30 cellular contexts compared by ENCODE assay signal in genomic region chr4:8846046-8846720, GRCh38. TPM values are rescaled to one million over a fixed set of nuclear protein-coding genes. Genes with fewer than 3 reads are reported as not detected.
DNase-seq lines count a peak whose midpoint lies in the region; ATAC-seq and TF ChIP-seq lines count a peak whose summit lies in the region.
"Had no signal": no experiment of that assay in that cellular context is flagged by ENCODE, and none has a peak within 500 bp of the region (broad histone marks: within the 10 kb centered on the region; RNA-seq: fewer than 3 reads in every experiment).

No MANE protein-coding gene starts in this region.

- H3K9me3 ChIP-seq in right atrium auricular region (peaks cover 0 to 7% of the 10 kb centered on the region in 2 donors), endodermal cell (ENCODE audit: control insufficient read depth, low read length) (peaks cover 8% of the 10 kb centered on the region), testis (no peaks in the 10 kb centered on the region), MG63 (no peaks in the 10 kb centered on the region)
- H3K9me3 ChIP-seq: ascending aorta, Caco-2, gastrocnemius medialis, HAP-1 had no signal

- H3K4me3 ChIP-seq in right atrium auricular region (no peak overlapping the region), endodermal cell (ENCODE audit: low read length) (no peak overlapping the region), testis (no peak overlapping the region), MG63 (no peak overlapping the region)
- H3K4me3 ChIP-seq: ascending aorta; BLaER1 treated with 17β-estradiol and CSF1 and Interleukin-3, amounts not matched to agents 10 nM and 100 nM; cardiac muscle cell; esophagus squamous epithelium; gastrocnemius medialis; HAP-1 had no signal

- H3K27me3 Mint-ChIP-seq in endodermal cell (ENCODE audit: insufficient read depth) (peaks cover 26% of the 10 kb centered on the region), mesothelial cell of epicardium (ENCODE audit: low read depth) (peaks cover 51% of the 10 kb centered on the region)

- TF ChIP-seq CTCF in right atrium auricular region (IDR thresholded peaks at IDR 0.05) (no peak), endodermal cell (conservative IDR thresholded peaks at IDR 0.05) (no peak), testis (IDR thresholded peaks at IDR 0.05) (no peak), mesothelial cell of epicardium (IDR thresholded peaks at IDR 0.05; ENCODE audit: unreplicated experiment) (no peak)

- H3K4me3 Mint-ChIP-seq in endodermal cell = no peak overlapping the region
- no peak overlapping the region for H3K4me3 Mint-ChIP-seq in mesothelial cell of epicardium
- H3K4me3 Mint-ChIP-seq: activated naive CD8-positive, alpha-beta T cell treated with anti-CD3 and anti-CD28 coated beads, Interleukin-2, amount 10 ng/mL, durations not matched to agents 7 days and 5 days; activated T-helper 1 cell treated with anti-CD3 and anti-CD28 coated beads, Interleukin-12 subunit alpha, Interleukin-12 subunit beta, Interleukin-2, Interleukin-4 antibody, amounts not matched to agents 30 ng/mL and 10 ng/mL and 1 ng/mL, durations not matched to agents 14 hours and 24 hours and 36 hours; immature natural killer cell; naive thymus-derived CD4-positive, alpha-beta T cell had no signal

- 78 to 82% methylated on average over 8 to 9 of the region's 9 CpGs for WGBS in endodermal cell (ENCODE audit: insufficient coverage in 1 of 2, insufficient read length in 1 of 2), 2 experiments
- WGBS in testis, 2 donors = 81 to 82% methylated on average over 8 to 9 of the region's 9 CpGs

- no peak overlapping the region for H3K27ac ChIP-seq in right atrium auricular region
- H3K27ac ChIP-seq in endodermal cell (ENCODE audit: low read depth, low read length) = no peak overlapping the region
- H3K27ac ChIP-seq in testis = no peak overlapping the region
- H3K27ac ChIP-seq: ascending aorta, cardiac muscle cell, esophagus squamous epithelium, gastrocnemius medialis had no signal

- H3K9ac ChIP-seq in endodermal cell (ENCODE audit: extremely low read depth, low read length, poor library complexity, severe bottlenecking) = no peak overlapping the region
- H3K9ac ChIP-seq: BLaER1 treated with 17β-estradiol and CSF1 and Interleukin-3, amounts not matched to agents 10 nM and 100 nM had no signal

- TF ChIP-seq POLR2A in testis (IDR thresholded peaks at IDR 0.05) = no peak

- ATAC-seq in Right ventricle myocardium inferior = no peak
- ATAC-seq: gastrocnemius medialis; left lobe of liver; naive thymus-derived CD4-positive, alpha-beta T cell; Panc1 had no signal

- peak; percentile 55 for DNase-seq in Right ventricle myocardium inferior (ENCODE audit: missing footprints)
- DNase-seq in right atrium auricular region (ENCODE audit: low spot score) = no peak
- peak; percentile 27 for DNase-seq in NCI-H69 (lab: John Stamatoyannopoulos, UW)
- peak; percentile 35 for DNase-seq in endodermal cell
- peak; percentile 1 for DNase-seq in testis
- DNase-seq in mesothelial cell of epicardium (ENCODE audit: low spot score in 2 of 2, unreplicated experiment in 2 of 2) = no peak
- DNase-seq in MG63 = no peak
- no peak for DNase-seq in HUDEP-2 (lab: John Stamatoyannopoulos, UW; ENCODE audit: unreplicated experiment in 76 of 76)
- DNase-seq: activated CD4-positive, alpha-beta T cell treated with anti-CD3 and anti-CD28 coated beads for 4 hours; activated naive CD8-positive, alpha-beta T cell treated with anti-CD3 and anti-CD28 coated beads, Interleukin-2, amount 10 ng/mL, durations not matched to agents 7 days and 5 days; DMS79; esophagus squamous epithelium; gastrocnemius medialis; hippocampal formation; immature natural killer cell; midbrain; naive thymus-derived CD4-positive, alpha-beta T cell; NCI-H1105; NCI-H187 treated with DMSO at 0.1 percent for 48 hours; NCI-H524 treated with DMSO at 0.1 percent for 48 hours; nucleus accumbens had no signal

- no peak overlapping the region for H3K27ac Mint-ChIP-seq in endodermal cell
- no peak overlapping the region for H3K27ac Mint-ChIP-seq in mesothelial cell of epicardium
- H3K27ac Mint-ChIP-seq: activated naive CD8-positive, alpha-beta T cell treated with anti-CD3 and anti-CD28 coated beads, Interleukin-2, amount 10 ng/mL, durations not matched to agents 7 days and 5 days; activated T-helper 1 cell treated with anti-CD3 and anti-CD28 coated beads, Interleukin-12 subunit alpha, Interleukin-12 subunit beta, Interleukin-2, Interleukin-4 antibody, amounts not matched to agents 30 ng/mL and 10 ng/mL and 1 ng/mL, durations not matched to agents 14 hours and 24 hours and 36 hours; immature natural killer cell; naive thymus-derived CD4-positive, alpha-beta T cell had no signal

- H3K36me3 ChIP-seq in right atrium auricular region = no peaks in the 10 kb centered on the region
- H3K36me3 ChIP-seq in endodermal cell (ENCODE audit: control insufficient read depth, insufficient read depth, low read length) = no peaks in the 10 kb centered on the region
- H3K36me3 ChIP-seq in testis (ENCODE audit: low read depth, missing control alignments) = no peaks in the 10 kb centered on the region
- no peaks in the 10 kb centered on the region for H3K36me3 ChIP-seq in MG63
- H3K36me3 ChIP-seq: ascending aorta; BLaER1 treated with 17β-estradiol and CSF1 and Interleukin-3, amounts not matched to agents 10 nM and 100 nM; cardiac muscle cell; esophagus squamous epithelium; gastrocnemius medialis; HAP-1 had no signal

- H3K36me3 Mint-ChIP-seq in endodermal cell (ENCODE audit: low read depth) (no peaks in the 10 kb centered on the region), mesothelial cell of epicardium (peaks cover 4% of the 10 kb centered on the region)
- H3K36me3 Mint-ChIP-seq: activated naive CD8-positive, alpha-beta T cell treated with anti-CD3 and anti-CD28 coated beads, Interleukin-2, amount 10 ng/mL, durations not matched to agents 7 days and 5 days; immature natural killer cell; naive thymus-derived CD4-positive, alpha-beta T cell had no signal

- no peaks in the 10 kb centered on the region for H3K27me3 ChIP-seq in right atrium auricular region
- peaks cover 34% of the 10 kb centered on the region for H3K27me3 ChIP-seq in endodermal cell (ENCODE audit: control insufficient read depth, insufficient read depth, low read length, poor library complexity, severe bottlenecking)
- no peaks in the 10 kb centered on the region for H3K27me3 ChIP-seq in testis
- H3K27me3 ChIP-seq in MG63 = no peaks in the 10 kb centered on the region
- H3K27me3 ChIP-seq: ascending aorta had no signal

- H3K4me1 ChIP-seq in right atrium auricular region (no peaks in the 10 kb centered on the region), endodermal cell (ENCODE audit: control insufficient read depth, insufficient read depth, low read length) (no peaks in the 10 kb centered on the region), testis (no peaks in the 10 kb centered on the region)
- H3K4me1 ChIP-seq: ascending aorta, Caco-2, esophagus squamous epithelium, gastrocnemius medialis, HAP-1 had no signal

- H3K9me3 Mint-ChIP-seq in endodermal cell (no peaks in the 10 kb centered on the region), mesothelial cell of epicardium (peaks cover 4% of the 10 kb centered on the region)
- H3K9me3 Mint-ChIP-seq: activated T-helper 1 cell treated with anti-CD3 and anti-CD28 coated beads, Interleukin-12 subunit alpha, Interleukin-12 subunit beta, Interleukin-2, Interleukin-4 antibody, amounts not matched to agents 30 ng/mL and 10 ng/mL and 1 ng/mL, durations not matched to agents 14 hours and 24 hours and 36 hours had no signal

- intact Hi-C loops in Right ventricle myocardium inferior (cut with DNase I) = no loop called here
- intact Hi-C loops in testis (cut with DNase I; ENCODE audit: low total_unique reads) = no loop called here

- H3K4me1 Mint-ChIP-seq in endodermal cell = no peaks in the 10 kb centered on the region
- H3K4me1 Mint-ChIP-seq in mesothelial cell of epicardium = no peaks in the 10 kb centered on the region
- H3K4me1 Mint-ChIP-seq: activated naive CD8-positive, alpha-beta T cell treated with anti-CD3 and anti-CD28 coated beads, Interleukin-2, amount 10 ng/mL, durations not matched to agents 7 days and 5 days; immature natural killer cell; naive thymus-derived CD4-positive, alpha-beta T cell had no signal

RNA-seq across cellular contexts. Expression of gene HMX1, which starts 25.5 kb away (rescaled TPM):
- total RNA-seq in Right ventricle myocardium inferior (not detected), right atrium auricular region (not detected), endodermal cell (1 to 10 TPM in 1 of 2 donors, not detected in 1; 1.2 TPM), testis (1 to 10 TPM; 4.2 to 7.3 TPM), mesothelial cell of epicardium (0.27 to 0.92 TPM (median 0.81 TPM) in 3 replicates)
- polyA plus RNA-seq in endodermal cell (2013, experiment 1 of 2) = 1.4 TPM
- polyA plus RNA-seq in endodermal cell (2013, experiment 2 of 2) = 0.95 TPM
- 0.65 TPM for polyA plus RNA-seq in testis (ENCODE audit: insufficient read depth, low read depth, low replicate concordance)
- total RNA-seq in MG63 (2014; rRNA removed; shearing (Covaris generic); ENCODE audit: low replicate concordance) = 7.5 and 17.5 TPM in 2 replicates
- total RNA-seq: activated naive CD8-positive, alpha-beta T cell treated with anti-CD3 and anti-CD28 coated beads, Interleukin-2, amount 10 ng/mL, durations not matched to agents 7 days and 5 days; activated T-helper 1 cell treated with anti-CD3 and anti-CD28 coated beads, Interleukin-12 subunit alpha, Interleukin-12 subunit beta, Interleukin-2, Interleukin-4 antibody, amounts not matched to agents 30 ng/mL and 10 ng/mL and 1 ng/mL, durations not matched to agents 14 hours and 24 hours and 36 hours; ascending aorta; cardiac muscle cell; gastrocnemius medialis; left lobe of liver; naive thymus-derived CD4-positive, alpha-beta T cell; T-helper 1 cell treated with Interleukin-12 subunit alpha and Interleukin-12 subunit beta and Interleukin-4 antibody, amounts not matched to agents 30 ng/mL and 1 ng/mL, for 36 hours had no signal
- polyA plus RNA-seq: immature natural killer cell; naive thymus-derived CD4-positive, alpha-beta T cell had no signal

Comparison
In these comparisons a context has a peak if more than half of its experiments do, and no peak if none do; other contexts are left out.
1. DNase-seq: peak in Right ventricle myocardium inferior (single experiment), NCI-H69 (single experiment), endodermal cell (single experiment) and testis (single experiment); none in right atrium auricular region (single experiment), mesothelial cell of epicardium (0 of 2), MG63 (single experiment) and HUDEP-2 (0 of 76).